28 cellular contexts compared by ENCODE assay signal in genomic region chr11:64151337-64151736, GRCh38.
"Had no signal": no experiment of that assay in that cellular context is flagged by ENCODE, and none has a peak within 500 bp of the region (broad histone marks: within the 10 kb centered on the region; RNA-seq: fewer than 3 reads in every experiment).

No MANE protein-coding gene starts in this region.

- H3K27me3 ChIP-seq: cardiac muscle cell, MG63 had no signal

- H3K27ac ChIP-seq: cardiac muscle cell, WERI-Rb-1 had no signal

- H3K4me3 ChIP-seq: cardiac muscle cell, MG63 had no signal

- H3K9me3 ChIP-seq: MG63 had no signal

- DNase-seq: activated CD4-positive, alpha-beta T cell treated with anti-CD3 and anti-CD28 coated beads for 1 hour; activated CD4-positive, alpha-beta T cell treated with anti-CD3 and anti-CD28 coated beads for 48 hours; activated CD4-positive, CD25-positive, alpha-beta regulatory T cell; activated CD8-positive, alpha-beta T cell treated with anti-CD3 and anti-CD28 coated beads for 36 hours; activated effector memory CD4-positive, alpha-beta T cell treated with anti-CD3 and anti-CD28 coated beads, Interleukin-2, amount 50 U/mL, for 16 hours; activated naive CD4-positive, alpha-beta T cell; activated naive CD4-positive, alpha-beta T cell treated with anti-CD3 and anti-CD28 coated beads, Interleukin-2, amount 50 U/mL, for 16 hours; activated naive CD8-positive, alpha-beta T cell treated with anti-CD3 and anti-CD28 coated beads for 36 hours; activated T-cell treated with anti-CD3 and anti-CD28 coated beads, Interleukin-2, amount 50 U/mL, for 1 hour; activated T-cell treated with anti-CD3 and anti-CD28 coated beads, Interleukin-2, amount 50 U/mL, for 72 hours; amniotic stem cell; aorta; KG1; MG63; NCI-H1436 treated with DMSO at 0.1 percent for 48 hours; NCI-H187; NCI-H2107; NCI-H526 treated with DMSO at 0.1 percent for 48 hours; NCI-H774; RPMI8226; SW 1271; T-helper 1 cell; T-helper 2 cell; T-helper 9 cell; WERI-Rb-1 had no signal

- ATAC-seq: activated CD8-positive, alpha-beta T cell treated with anti-CD3 and anti-CD28 coated beads for 36 hours; activated T-cell treated with anti-CD3 and anti-CD28 coated beads, Interleukin-2, amount 50 U/mL, for 72 hours; activated T-helper 17 cell treated with anti-CD3 and anti-CD28 coated beads, Interleukin-2, amount 50 U/mL, for 72 hours; Panc1 had no signal

- H3K36me3 ChIP-seq: cardiac muscle cell had no signal
